Comparison of ENCODE assay signal across 22 cellular contexts in the genomic region with DNA sequence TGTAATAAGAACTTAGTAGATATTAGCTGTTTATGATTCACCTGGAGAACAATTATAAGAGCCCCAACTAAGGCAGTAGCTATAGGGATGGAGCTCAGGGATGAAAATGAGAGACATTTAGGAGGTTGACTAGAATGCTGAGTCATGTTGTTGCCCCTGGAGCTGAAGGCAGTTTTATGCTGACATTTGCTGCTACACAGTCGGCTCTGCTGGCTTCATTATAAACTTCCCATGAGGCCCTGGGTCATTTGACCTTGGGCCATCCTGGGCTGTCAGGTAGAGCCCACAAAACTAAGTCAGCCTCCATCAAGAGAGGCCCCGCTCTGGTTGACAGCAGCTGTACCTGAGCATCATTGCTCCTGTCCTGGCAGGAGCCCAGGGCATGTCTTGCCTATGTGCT.
DNase-seq lines count a peak whose midpoint lies in the region; ATAC-seq, FAIRE-seq and TF ChIP-seq lines count a peak whose summit lies in the region.
"Had no signal": no experiment of that assay in that cellular context is flagged by ENCODE, and none has a peak within 500 bp of the region (broad histone marks: within the 10 kb centered on the region; RNA-seq: fewer than 3 reads in every experiment).

No MANE protein-coding gene starts in this region.

- TF ChIP-seq RAD21 in HepG2 (CRISPR knock-in tag; IDR thresholded peaks at IDR 0.05): no peak

- ATAC-seq in HepG2 (no peak), right lobe of liver (no peak), GM19324 (IDR thresholded peaks at IDR 0.05; ENCODE audit: low FRiP score, unreplicated experiment) (no peak), gastroesophageal sphincter (no peak), GM21717 (IDR thresholded peaks at IDR 0.05; ENCODE audit: unreplicated experiment) (no peak)
- ATAC-seq: activated T-cell treated with anti-CD3 and anti-CD28 coated beads, Interleukin-2, amount 50 U/mL, for 4 hours; heart left ventricle had no signal

- in situ Hi-C loops in HepG2 (cut with HindIII; ENCODE audit: extremely low pct_ligation_motif_present, low pct_unique_long_range_greater_than_20kb): no loop called here

- no peaks in the 10 kb centered on the region for H4K20me1 ChIP-seq in HepG2 (ENCODE audit: insufficient read depth, low read length)

- H2AFZ ChIP-seq in HepG2 (ENCODE audit: low read length): no peak overlapping the region

- BruUV-seq in HepG2 (replicated peaks; lab: Mats Ljungman, UMichigan): no TSS peak

- no peak overlapping the region for H3K4me3 ChIP-seq in HepG2 (replicated peaks in 1 of 3; ENCODE audit: insufficient read depth in 1 of 3, low read depth in 2 of 3, low read length in 3 of 3)
- H3K4me3 ChIP-seq in right lobe of liver: no peak overlapping the region
- H3K4me3 ChIP-seq in gastroesophageal sphincter: no peak overlapping the region
- H3K4me3 ChIP-seq: heart left ventricle had no signal

- 63% methylated on average over 1 of the region's 2 CpGs for WGBS in HepG2 (ENCODE audit: low lambda C conversion rate)
- WGBS in right lobe of liver (ENCODE audit: insufficient coverage, low coverage, low lambda C conversion rate, missing lambda C conversion rate): 43% methylated on average over 1 of the region's 2 CpGs
- 0% methylated on average over 1 of the region's 2 CpGs; no CpG with 5 or more reads in 1 of the 2 donors for WGBS in gastroesophageal sphincter (ENCODE audit: low coverage in 1 of 2), 2 donors

- CTCF ChIA-PET in HepG2 (lab: Yijun Ruan, JAX; ENCODE audit: low intra/inter-chr PET ratio, low total read pairs): no interaction called here

- DNase-seq in HepG2 (ENCODE audit: low spot score): no peak
- no peak for DNase-seq in right lobe of liver
- peak; percentile 14 to 38 for DNase-seq in SHP77 (lab: John Stamatoyannopoulos, UW)
- DNase-seq in iris pigment epithelial cell (ENCODE audit: low read depth): peak; percentile 6
- DNase-seq in KG1 (lab: John Stamatoyannopoulos, UW): no peak
- DNase-seq: ACHN; activated CD4-positive, alpha-beta T cell treated with anti-CD3 and anti-CD28 coated beads for 1 hour; activated naive CD4-positive, alpha-beta T cell treated with Interleukin-2 at 50 U/mL for 16 hours; activated T-cell treated with anti-CD3 and anti-CD28 coated beads, Interleukin-2, amount 50 U/mL, for 4 hours; cortex of kidney; GOT3; heart left ventricle; NCI-H187 treated with DMSO at 0.1 percent for 48 hours; NCI-H345; NCI-H82; T-cell had no signal

- intact Hi-C loops in HepG2 (cut with micrococcal nuclease; ENCODE audit: unreplicated experiment) (no loop called here), right lobe of liver (cut with DNase I) (no loop called here)

- POLR2A ChIA-PET in HepG2 (lab: Yijun Ruan, JAX): no interaction called here

- H3K36me3 ChIP-seq in HepG2 (replicated peaks in 1 of 2; ENCODE audit: control insufficient read depth in 1 of 2, insufficient read depth in 2 of 2, low read length in 2 of 2) (no peaks in the 10 kb centered on the region), right lobe of liver (no peaks in the 10 kb centered on the region), gastroesophageal sphincter (no peaks in the 10 kb centered on the region)
- H3K36me3 ChIP-seq: heart left ventricle had no signal

- FAIRE-seq in HepG2 (lab: Jason Lieb, UNC): no peak
- FAIRE-seq: endometrium, G401.6, TTC549 had no signal

- H3K79me2 ChIP-seq in HepG2 (ENCODE audit: insufficient read depth, low read length): peaks cover 5% of the 10 kb centered on the region

- TF ChIP-seq EP300 in HepG2 (IDR thresholded peaks at IDR 0.05; ENCODE audit: low read depth in 2 of 2, low read length in 2 of 2): no peak
- TF ChIP-seq EP300 in HepG2 (CRISPR knock-in tag; IDR thresholded peaks at IDR 0.05; ENCODE audit: borderline replicate concordance): no peak
- no peak for TF ChIP-seq EP300 in gastroesophageal sphincter (IDR thresholded peaks at IDR 0.05)

- TF ChIP-seq CTCF in HepG2 (CRISPR knock-in tag; IDR thresholded peaks at IDR 0.05) (no peak), right lobe of liver (IDR thresholded peaks at IDR 0.05) (no peak), gastroesophageal sphincter (IDR thresholded peaks at IDR 0.05) (no peak)

- H3K27me3 ChIP-seq in HepG2 (ENCODE audit: control insufficient read depth in 1 of 2, insufficient read depth in 2 of 2, low read length in 2 of 2) (no peaks in the 10 kb centered on the region), right lobe of liver (no peaks in the 10 kb centered on the region), gastroesophageal sphincter (no peaks in the 10 kb centered on the region)
- H3K27me3 ChIP-seq: heart left ventricle had no signal

- H3K9me3 ChIP-seq in HepG2 (ENCODE audit: low read length) (no peaks in the 10 kb centered on the region), right lobe of liver (no peaks in the 10 kb centered on the region), gastroesophageal sphincter (no peaks in the 10 kb centered on the region)

- H3K4me1 ChIP-seq in HepG2 (ENCODE audit: insufficient read depth, low read length) (no peaks in the 10 kb centered on the region; the same call in 1 of the 2 replicates), right lobe of liver (peaks cover 0 to 10% (median 0%) of the 10 kb centered on the region in 4 donors), gastroesophageal sphincter (peaks cover 0 to 29% (median 0%) of the 10 kb centered on the region in 3 donors)

- TF ChIP-seq POLR2A in HepG2 (IDR thresholded peaks at IDR 0.05; ENCODE audit: insufficient read depth in 1 of 2, low read depth in 2 of 2, low read length in 2 of 2): no peak
- no peak for TF ChIP-seq POLR2A in right lobe of liver (IDR thresholded peaks at IDR 0.05)
- no peak for TF ChIP-seq POLR2A in gastroesophageal sphincter (IDR thresholded peaks at IDR 0.05)

- no peak overlapping the region for H3K27ac ChIP-seq in HepG2 (ENCODE audit: extremely low read length, insufficient read depth, low read length)
- no peak overlapping the region for H3K27ac ChIP-seq in right lobe of liver
- H3K27ac ChIP-seq in gastroesophageal sphincter: no peak overlapping the region

- no peak overlapping the region for H3K4me2 ChIP-seq in HepG2 (ENCODE audit: low read depth, low read length)

- H3K9ac ChIP-seq in HepG2 (ENCODE audit: insufficient read depth, low read depth, low read length): no peak overlapping the region

TF ChIP-seq in HepG2, 621 proteins besides CTCF, POLR2A, EP300 and RAD21 (continues in another document):
- TF ChIP-seq MAFK (conservative IDR thresholded peaks at IDR 0.05 in 1 of 2, IDR thresholded peaks at IDR 0.05 in 1 of 2; ENCODE audit: low read length in 2 of 2) (peak; percentile 87 to 93), ZFX (CRISPR knock-in tag; IDR thresholded peaks at IDR 0.05; ENCODE audit: low read depth) (no peak), NFE2L2 (IDR thresholded peaks at IDR 0.05; ENCODE audit: low read length) (peak; percentile 85), MAFF (IDR thresholded peaks at IDR 0.05; ENCODE audit: low read depth, low read length) (peak; percentile 85), NFE2 (CRISPR knock-in tag; IDR thresholded peaks at IDR 0.05) (peak; percentile 43; the same call in 1 of the 2 replicates), HCFC1 (IDR thresholded peaks at IDR 0.05; ENCODE audit: low read depth, low read length) (no peak)
- TF ChIP-seq, protein P1, sequence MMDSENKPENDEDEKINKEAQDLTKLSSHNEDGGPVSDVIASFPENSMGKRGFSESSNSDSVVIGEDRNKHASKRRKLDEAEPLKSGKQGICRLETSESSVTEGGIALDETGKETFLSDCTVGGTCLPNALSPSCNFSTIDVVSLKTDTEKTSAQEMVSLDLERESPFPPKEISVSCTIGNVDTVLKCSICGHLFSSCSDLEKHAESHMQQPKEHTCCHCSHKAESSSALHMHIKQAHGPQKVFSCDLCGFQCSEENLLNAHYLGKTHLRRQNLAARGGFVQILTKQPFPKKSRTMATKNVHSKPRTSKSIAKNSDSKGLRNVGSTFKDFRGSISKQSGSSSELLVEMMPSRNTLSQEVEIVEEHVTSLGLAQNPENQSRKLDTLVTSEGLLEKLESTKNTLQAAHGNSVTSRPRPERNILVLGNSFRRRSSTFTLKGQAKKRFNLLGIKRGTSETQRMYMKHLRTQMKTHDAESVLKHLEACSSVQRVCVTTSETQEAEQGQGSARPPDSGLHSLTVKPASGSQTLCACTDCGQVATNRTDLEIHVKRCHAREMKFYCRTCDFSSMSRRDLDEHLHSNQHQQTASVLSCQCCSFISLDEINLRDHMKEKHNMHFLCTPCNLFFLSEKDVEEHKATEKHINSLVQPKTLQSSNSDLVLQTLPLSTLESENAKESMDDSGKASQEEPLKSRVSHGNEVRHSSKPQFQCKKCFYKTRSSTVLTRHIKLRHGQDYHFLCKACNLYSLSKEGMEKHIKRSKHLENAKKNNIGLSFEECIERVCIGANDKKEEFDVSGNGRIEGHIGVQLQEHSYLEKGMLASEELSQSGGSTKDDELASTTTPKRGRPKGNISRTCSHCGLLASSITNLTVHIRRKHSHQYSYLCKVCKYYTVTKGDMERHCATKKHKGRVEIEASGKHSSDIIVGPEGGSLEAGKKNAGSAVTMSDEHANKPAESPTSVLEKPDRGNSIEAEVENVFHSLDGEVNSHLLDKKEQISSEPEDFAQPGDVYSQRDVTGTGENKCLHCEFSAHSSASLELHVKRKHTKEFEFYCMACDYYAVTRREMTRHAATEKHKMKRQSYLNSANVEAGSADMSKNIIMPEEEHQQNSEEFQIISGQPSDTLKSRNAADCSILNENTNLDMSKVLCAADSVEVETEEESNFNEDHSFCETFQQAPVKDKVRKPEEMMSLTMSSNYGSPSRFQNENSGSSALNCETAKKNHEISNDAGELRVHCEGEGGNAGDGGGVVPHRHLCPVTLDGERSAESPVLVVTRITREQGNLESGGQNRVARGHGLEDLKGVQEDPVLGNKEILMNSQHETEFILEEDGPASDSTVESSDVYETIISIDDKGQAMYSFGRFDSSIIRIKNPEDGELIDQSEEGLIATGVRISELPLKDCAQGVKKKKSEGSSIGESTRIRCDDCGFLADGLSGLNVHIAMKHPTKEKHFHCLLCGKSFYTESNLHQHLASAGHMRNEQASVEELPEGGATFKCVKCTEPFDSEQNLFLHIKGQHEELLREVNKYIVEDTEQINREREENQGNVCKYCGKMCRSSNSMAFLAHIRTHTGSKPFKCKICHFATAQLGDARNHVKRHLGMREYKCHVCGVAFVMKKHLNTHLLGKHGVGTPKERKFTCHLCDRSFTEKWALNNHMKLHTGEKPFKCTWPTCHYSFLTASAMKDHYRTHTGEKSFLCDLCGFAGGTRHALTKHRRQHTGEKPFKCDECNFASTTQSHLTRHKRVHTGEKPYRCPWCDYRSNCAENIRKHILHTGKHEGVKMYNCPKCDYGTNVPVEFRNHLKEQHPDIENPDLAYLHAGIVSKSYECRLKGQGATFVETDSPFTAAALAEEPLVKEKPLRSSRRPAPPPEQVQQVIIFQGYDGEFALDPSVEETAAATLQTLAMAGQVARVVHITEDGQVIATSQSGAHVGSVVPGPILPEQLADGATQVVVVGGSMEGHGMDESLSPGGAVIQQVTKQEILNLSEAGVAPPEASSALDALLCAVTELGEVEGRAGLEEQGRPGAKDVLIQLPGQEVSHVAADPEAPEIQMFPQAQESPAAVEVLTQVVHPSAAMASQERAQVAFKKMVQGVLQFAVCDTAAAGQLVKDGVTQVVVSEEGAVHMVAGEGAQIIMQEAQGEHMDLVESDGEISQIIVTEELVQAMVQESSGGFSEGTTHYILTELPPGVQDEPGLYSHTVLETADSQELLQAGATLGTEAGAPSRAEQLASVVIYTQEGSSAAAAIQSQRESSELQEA (CRISPR knock-in tag; IDR thresholded peaks at IDR 0.05; ENCODE audit: not compliant biosample characterization): no peak

Comparison
In these comparisons a context has a peak if more than half of its experiments do, and no peak if none do; other contexts are left out.
1. DNase-seq: peak in SHP77 (2 of 2) and iris pigment epithelial cell (single experiment); none in HepG2 (single experiment), right lobe of liver (0 of 3) and KG1 (single experiment).